ENCODE assay signal across 8 cellular contexts in genomic region chr3:15426579-15427118, GRCh38. TPM values are rescaled to one million over a fixed set of nuclear protein-coding genes. Genes with fewer than 3 reads are reported as not detected.
DNase-seq lines count a peak whose midpoint lies in the region; ATAC-seq and TF ChIP-seq lines count a peak whose summit lies in the region.

No MANE protein-coding gene starts in this region.

- intact Hi-C loops in left ventricle myocardium inferior (cut with micrococcal nuclease): loop anchor here (10.0 kb wide), 1 partner anchor 128 kb away; no protein-coding TSS in a partner anchor
- intact Hi-C loops in Right ventricle myocardium superior (cut with DNase I): no loop called here
- intact Hi-C loops in MCF 10A (cut with micrococcal nuclease): loop anchor here (5.0 to 10.0 kb wide), 2 partner anchors 131 to 388 kb away; no protein-coding TSS in a partner anchor
- intact Hi-C loops in uterus (cut with DNase I; ENCODE audit: low total_unique reads): no loop called here

- BruUV-seq in MCF 10A (replicated peaks; lab: Mats Ljungman, UMichigan): TSS peak; percentile 49

- no peaks in the 10 kb centered on the region for H3K27me3 Mint-ChIP-seq in MCF 10A (ENCODE audit: insufficient read depth, unreplicated experiment)

- peak overlapping the region; percentile 98 for H3K27ac Mint-ChIP-seq in MCF 10A (ENCODE audit: low read depth, unreplicated experiment)

- H3K4me1 ChIP-seq in left ventricle myocardium inferior (peaks cover 69% of the 10 kb centered on the region), mesodermal cell (ENCODE audit: control insufficient read depth, insufficient read depth, low read length, poor library complexity, severe bottlenecking) (peaks cover 14% of the 10 kb centered on the region), uterus (no peaks in the 10 kb centered on the region)

- DNase-seq in left ventricle myocardium inferior (no peak), Right ventricle myocardium superior (no peak), MCF 10A (ENCODE audit: unreplicated experiment) (no peak), uterus (no peak), omental fat pad (ENCODE audit: low spot score) (no peak), middle frontal gyrus (ENCODE audit: extremely low spot score, low spot score) (no peak)
- no peak for DNase-seq in stimulated activated naive CD4-positive, alpha-beta T cell (lab: John Stamatoyannopoulos, UW)

- peaks cover 31% of the 10 kb centered on the region for H3K36me3 ChIP-seq in left ventricle myocardium inferior
- H3K36me3 ChIP-seq in mesodermal cell (ENCODE audit: control insufficient read depth, insufficient read depth, low read length): peaks cover 69% of the 10 kb centered on the region
- no peaks in the 10 kb centered on the region for H3K36me3 ChIP-seq in uterus

- CTCF ChIA-PET in MCF 10A (lab: Yijun Ruan, JAX): interaction anchor here (0.7 to 1.5 kb wide), 2 partner anchors 131 to 160 kb away, joined by 3 read pairs; no protein-coding TSS in a partner anchor

- ATAC-seq in Right ventricle myocardium superior (ENCODE audit: poor library complexity) (no peak), omental fat pad (ENCODE audit: low FRiP score) (no peak)

- H3K4me3 ChIP-seq in left ventricle myocardium inferior (peak overlapping the region; percentile 96), mesodermal cell (ENCODE audit: extremely low read depth, insufficient read depth, low read length, poor library complexity, severe bottlenecking) (peak overlapping the region; percentile 95), uterus (peak overlapping the region; percentile 79 to 88)

- no peaks in the 10 kb centered on the region for H3K9me3 Mint-ChIP-seq in MCF 10A (ENCODE audit: unreplicated experiment)

- H3K4me3 Mint-ChIP-seq in MCF 10A (ENCODE audit: unreplicated experiment): peak overlapping the region; percentile 91

- H3K27ac ChIP-seq in left ventricle myocardium inferior (replicated peaks) (peak overlapping the region; percentile 84), mesodermal cell (ENCODE audit: low read depth, low read length, severe bottlenecking) (peak overlapping the region; percentile 71), uterus (peak overlapping the region; percentile 73 to 85)

- H3K36me3 Mint-ChIP-seq in MCF 10A (ENCODE audit: insufficient read depth, unreplicated experiment): peaks cover 60% of the 10 kb centered on the region

- WGBS in mesodermal cell (ENCODE audit: insufficient coverage in 2 of 2), 2 experiments: 46 to 55% methylated on average over 12 to 15 of the region's 16 CpGs

- TF ChIP-seq CTCF in left ventricle myocardium inferior (IDR thresholded peaks at IDR 0.05; ENCODE audit: borderline replicate concordance) (no peak), MCF 10A (IDR thresholded peaks at IDR 0.05; ENCODE audit: unreplicated experiment) (no peak), uterus (IDR thresholded peaks at IDR 0.05) (no peak), omental fat pad (IDR thresholded peaks at IDR 0.05) (no peak)

- no peak for TF ChIP-seq POLR2A in uterus (IDR thresholded peaks at IDR 0.05)

- no peaks in the 10 kb centered on the region for H3K27me3 ChIP-seq in left ventricle myocardium inferior (ENCODE audit: low read depth)
- H3K27me3 ChIP-seq in uterus: no peaks in the 10 kb centered on the region

- H3K9me3 ChIP-seq in left ventricle myocardium inferior (replicated peaks): no peaks in the 10 kb centered on the region
- H3K9me3 ChIP-seq in mesodermal cell (ENCODE audit: control insufficient read depth, low read length): peaks cover 4% of the 10 kb centered on the region
- no peaks in the 10 kb centered on the region for H3K9me3 ChIP-seq in uterus

- POLR2A ChIA-PET in MCF 10A (lab: Yijun Ruan, JAX): interaction anchor here (0.6 to 1.4 kb wide), 5 partner anchors 12 to 985 kb away, joined by 3 to 5 read pairs (median 3); partner anchors contain the start of gene CAPN7

- H3K4me1 Mint-ChIP-seq in MCF 10A (ENCODE audit: insufficient read depth, unreplicated experiment): peaks cover 25% of the 10 kb centered on the region

RNA-seq across cellular contexts. Expression of gene METTL6, which starts 0.7 kb away (rescaled TPM):
- total RNA-seq in left ventricle myocardium inferior (11.3 TPM), Right ventricle myocardium superior (8.5 TPM), MCF 10A (2022) (26.7 and 28.1 TPM in 2 replicates), uterus (10 to 100 TPM in 3 of 4 donors, 1 to 10 TPM in 1; 2.0 to 61.7 (median 25.9) TPM), omental fat pad (10 to 100 TPM; 11.4 to 16.9 (median 12.9) TPM)
- 20.6 TPM for polyA plus RNA-seq in mesodermal cell (2013, experiment 1 of 2)
- 20.7 TPM for polyA plus RNA-seq in mesodermal cell (2013, experiment 2 of 2)

RNA-seq across cellular contexts. Expression of gene EAF1, which starts 0.7 kb away (rescaled TPM):
- total RNA-seq in left ventricle myocardium inferior (7.6 TPM), Right ventricle myocardium superior (7.8 TPM), MCF 10A (2022) (28.3 and 29.8 TPM in 2 replicates), uterus (10 to 100 TPM in 3 of 4 donors, 1 to 10 TPM in 1; 2.3 to 18.3 (median 15.6) TPM), omental fat pad (10 to 100 TPM; 17.5 to 53.0 (median 22.0) TPM)
- 25.2 TPM for polyA plus RNA-seq in mesodermal cell (2013, experiment 1 of 2)
- polyA plus RNA-seq in mesodermal cell (2013, experiment 2 of 2): 20.2 TPM

Comparison
In these comparisons a context has a peak if more than half of its experiments do, and no peak if none do; other contexts are left out.
1. intact Hi-C loops: an anchor here in left ventricle myocardium inferior (10.0 kb wide) and MCF 10A (5.0 to 10.0 kb wide); none called in Right ventricle myocardium superior and uterus.